8 cellular contexts compared by ENCODE assay signal in the genomic region with DNA sequence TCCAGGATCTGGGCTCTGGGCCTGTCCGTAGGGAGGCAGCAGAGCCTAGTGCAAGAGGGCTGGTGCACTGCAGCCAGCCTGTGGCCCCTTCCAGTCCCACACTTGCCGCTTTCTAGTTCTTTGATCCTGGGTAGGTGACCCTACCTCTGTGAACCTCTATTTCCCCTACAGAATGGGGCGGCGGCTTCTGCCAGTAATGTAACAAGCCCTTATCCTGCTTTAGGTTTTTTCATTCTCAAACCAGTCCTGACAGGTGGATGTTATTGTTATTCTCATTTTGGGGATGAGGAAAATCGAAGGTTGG. TPM values are rescaled to one million over a fixed set of nuclear protein-coding genes. Genes with fewer than 3 reads are reported as not detected.
A peak's percentile ranks its signal among the peaks of the same experiment; 100 is the strongest.
DNase-seq lines count a peak whose midpoint lies in the region; ATAC-seq, FAIRE-seq and TF ChIP-seq lines count a peak whose summit lies in the region.

No MANE protein-coding gene starts in this region.

- intact Hi-C loops in HepG2 (cut with micrococcal nuclease; ENCODE audit: unreplicated experiment): no loop called here
- intact Hi-C loops in posterior vena cava (cut with DNase I): loop anchor here in 1 of 2 donors (10.0 kb wide), 1 partner anchor 51 kb away; no protein-coding TSS in a partner anchor

- H2AFZ ChIP-seq in HepG2 (ENCODE audit: low read length): no peak overlapping the region

- no peak for TF ChIP-seq CTCF in GM06990 (IDR thresholded peaks at IDR 0.05; ENCODE audit: insufficient read depth, low read length, poor library complexity, severe bottlenecking)
- peak; percentile 27 for TF ChIP-seq CTCF in astrocyte of the cerebellum (IDR thresholded peaks at IDR 0.05; ENCODE audit: low read depth, low read length, missing control alignments)
- TF ChIP-seq CTCF in HepG2 (CRISPR knock-in tag; IDR thresholded peaks at IDR 0.05): peak; percentile 72
- TF ChIP-seq CTCF in tibial nerve (IDR thresholded peaks at IDR 0.05): no peak

- TF ChIP-seq POLR2A in HepG2 (IDR thresholded peaks at IDR 0.05; ENCODE audit: insufficient read depth in 1 of 2, low read depth in 2 of 2, low read length in 2 of 2) (no peak), tibial nerve (IDR thresholded peaks at IDR 0.05) (no peak)

- H3K9me3 ChIP-seq in HepG2 (ENCODE audit: low read length) (no peaks in the 10 kb centered on the region), tibial nerve (no peaks in the 10 kb centered on the region)

- H4K20me1 ChIP-seq in HepG2 (ENCODE audit: insufficient read depth, low read length): peaks cover 11% of the 10 kb centered on the region

- H3K4me3 ChIP-seq in GM06990 (replicated peaks; ENCODE audit: low read depth, low read length) (peak overlapping the region; percentile 78), astrocyte of the cerebellum (ENCODE audit: low read depth, low read length) (peak overlapping the region; percentile 92), HepG2 (replicated peaks in 1 of 3; ENCODE audit: insufficient read depth in 1 of 3, low read depth in 2 of 3, low read length in 3 of 3) (peak overlapping the region; percentile 78 to 95 (median 79)), tibial nerve (peak overlapping the region; percentile 73 to 98 (median 90))

- H3K27me3 ChIP-seq in GM06990 (replicated peaks; ENCODE audit: control insufficient read depth, insufficient read depth, low read length) (no peaks in the 10 kb centered on the region), HepG2 (ENCODE audit: control insufficient read depth in 1 of 2, insufficient read depth in 2 of 2, low read length in 2 of 2) (no peaks in the 10 kb centered on the region), tibial nerve (no peaks in the 10 kb centered on the region)

- DNase-seq in GM06990 (ENCODE audit: extremely low read depth, insufficient read length) (no peak), astrocyte of the cerebellum (ENCODE audit: low read depth) (no peak), HepG2 (ENCODE audit: low spot score) (peak; percentile 45), tibial nerve (ENCODE audit: low spot score in 2 of 2) (no peak), iPS-NIHi11 (ENCODE audit: low spot score) (no peak), posterior vena cava (ENCODE audit: low spot score) (no peak)
- DNase-seq in central memory CD4-positive, alpha-beta T cell: no peak

- in situ Hi-C loops in astrocyte of the cerebellum (cut with HindIII; ENCODE audit: low sequenced_read_pairs) (no loop called here), HepG2 (cut with HindIII; ENCODE audit: extremely low pct_ligation_motif_present, low pct_unique_long_range_greater_than_20kb) (no loop called here)

- CTCF ChIA-PET in HepG2 (lab: Yijun Ruan, JAX; ENCODE audit: low intra/inter-chr PET ratio, low total read pairs): no interaction called here

- POLR2A ChIA-PET in HepG2 (lab: Yijun Ruan, JAX): interaction anchor here (1.8 to 2.6 kb wide), 2 partner anchors 10 to 27 kb away, joined by 9 to 14 read pairs; a partner anchor contains a TSS

- TF ChIP-seq EP300 in HepG2 (IDR thresholded peaks at IDR 0.05; ENCODE audit: low read depth in 2 of 2, low read length in 2 of 2) (no peak), HepG2 (CRISPR knock-in tag; IDR thresholded peaks at IDR 0.05; ENCODE audit: borderline replicate concordance) (no peak), tibial nerve (IDR thresholded peaks at IDR 0.05) (no peak)

- TF ChIP-seq RAD21 in HepG2 (CRISPR knock-in tag; IDR thresholded peaks at IDR 0.05): peak; percentile 19; the same call in 1 of the 2 replicates

- 11% methylated on average over 4 of the region's 5 CpGs for WGBS in HepG2 (ENCODE audit: low lambda C conversion rate)
- WGBS in tibial nerve, 2 donors: 33 to 42% methylated on average over 4 to 5 of the region's 5 CpGs

- H3K27ac ChIP-seq in HepG2 (ENCODE audit: extremely low read length, insufficient read depth, low read length) (peak overlapping the region; percentile 80), tibial nerve (peak overlapping the region; percentile 77 to 94 (median 88))

- BruUV-seq in HepG2 (replicated peaks; lab: Mats Ljungman, UMichigan): no TSS peak

- peaks cover 46% of the 10 kb centered on the region for H3K4me1 ChIP-seq in HepG2 (ENCODE audit: insufficient read depth, low read length)
- peaks cover 0 to 34% (median 12%) of the 10 kb centered on the region in 4 donors for H3K4me1 ChIP-seq in tibial nerve

- peaks cover 18% of the 10 kb centered on the region for H3K79me2 ChIP-seq in HepG2 (ENCODE audit: insufficient read depth, low read length)

- H3K36me3 ChIP-seq in GM06990 (ENCODE audit: control insufficient read depth, insufficient read depth, low read length): peaks cover 9% of the 10 kb centered on the region
- peaks cover 8 to 13% of the 10 kb centered on the region in 2 experiments; a peak in 3 of 5 replicates for H3K36me3 ChIP-seq in HepG2 (replicated peaks in 1 of 2; ENCODE audit: control insufficient read depth in 1 of 2, insufficient read depth in 2 of 2, low read length in 2 of 2)
- H3K36me3 ChIP-seq in tibial nerve: peaks cover 0 to 27% (median 7%) of the 10 kb centered on the region in 3 donors

- peak overlapping the region; percentile 89 for H3K9ac ChIP-seq in HepG2 (ENCODE audit: insufficient read depth, low read depth, low read length)

- ATAC-seq in HG03108 (IDR thresholded peaks at IDR 0.05; ENCODE audit: unreplicated experiment) (peak; percentile 10), HepG2 (peak; percentile 56)

- peak overlapping the region; percentile 79 for H3K4me2 ChIP-seq in HepG2 (ENCODE audit: low read depth, low read length)

- FAIRE-seq in HepG2 (lab: Jason Lieb, UNC): no peak

RNA-seq across cellular contexts. Expression of a gene that starts 0.7 kb away (rescaled TPM):
- 10.3 and 19.5 TPM in 2 replicates for total RNA-seq in HepG2 (2016; rRNA removed; fragmentation: Illumina TruSeq; extraction: Trizol)
- 6.9 and 8.8 TPM in 2 replicates for total RNA-seq in HepG2 (2016; cell fraction: cytosol; rRNA removed; fragmentation: Illumina TruSeq; extraction: Trizol; ENCODE audit: low read depth)
- 8.9 and 20.8 TPM in 2 replicates for total RNA-seq in HepG2 (2016; cell fraction: insoluble cytoplasmic fraction; rRNA removed; fragmentation: Illumina TruSeq; extraction: Trizol)
- 6.0 TPM in 2 replicates for total RNA-seq in HepG2 (2016; cell fraction: membrane; rRNA removed; fragmentation: Illumina TruSeq; extraction: Trizol)
- 24.2 and 28.6 TPM in 2 replicates for total RNA-seq in HepG2 (2016; cell fraction: nucleus; rRNA removed; fragmentation: Illumina TruSeq; extraction: Trizol)
- 13.8 and 17.2 TPM in 2 replicates for polyA plus RNA-seq in HepG2 (2011; rRNA removed)
- 6.1 and 10.8 TPM in 2 replicates for polyA plus RNA-seq in HepG2 (2011; cell fraction: cytosol; rRNA removed)
- polyA plus RNA-seq in HepG2 (2011; cell fraction: nucleus; rRNA removed): 151 and 202 TPM in 2 replicates
- 6.8 and 6.9 TPM in 2 replicates for polyA plus RNA-seq in HepG2 (2012)
- polyA plus RNA-seq in HepG2 (2016; cell fraction: cytosol; fragmentation: Illumina TruSeq; extraction: Trizol; ENCODE audit: low read depth): 3.5 and 3.6 TPM in 2 replicates
- polyA plus RNA-seq in HepG2 (2016; cell fraction: insoluble cytoplasmic fraction; fragmentation: Illumina TruSeq; extraction: Trizol; ENCODE audit: low read depth): 8.4 and 9.9 TPM in 2 replicates
- 4.8 and 5.0 TPM in 2 replicates for polyA plus RNA-seq in HepG2 (2016; cell fraction: membrane; fragmentation: Illumina TruSeq; extraction: Trizol; ENCODE audit: low read depth)
- polyA plus RNA-seq in HepG2 (2016; cell fraction: nucleus; fragmentation: Illumina TruSeq; extraction: Trizol; ENCODE audit: insufficient read depth, low read depth): 55.1 and 57.6 TPM in 2 replicates
- polyA minus RNA-seq in HepG2 (2011; rRNA and poly(A)+ RNA removed; ENCODE audit: low replicate concordance): 14.4 and 15.9 TPM in 2 replicates
- 6.6 and 9.1 TPM in 2 replicates for polyA minus RNA-seq in HepG2 (2011; cell fraction: cytosol; rRNA and poly(A)+ RNA removed)
- 18.3 and 20.5 TPM in 2 replicates for polyA minus RNA-seq in HepG2 (2011; cell fraction: nucleus; rRNA and poly(A)+ RNA removed)
- 10 to 100 TPM; 30.6 to 60.6 (median 45.2) TPM for total RNA-seq in tibial nerve
- 10 to 100 TPM; 15.5 to 19.3 TPM for total RNA-seq in posterior vena cava

RNA-seq across cellular contexts. Expression of a gene that starts 9.5 kb away (rescaled TPM):
- total RNA-seq in HepG2 (2016; rRNA removed; fragmentation: Illumina TruSeq; extraction: Trizol) (15.6 and 18.3 TPM in 2 replicates), tibial nerve (10 to 100 TPM; 13.1 to 27.0 (median 23.2) TPM), posterior vena cava (1 to 10 TPM; 7.2 to 8.4 TPM)
- total RNA-seq in HepG2 (2016; cell fraction: cytosol; rRNA removed; fragmentation: Illumina TruSeq; extraction: Trizol; ENCODE audit: low read depth): 17.4 and 22.1 TPM in 2 replicates
- 14.6 and 17.3 TPM in 2 replicates for total RNA-seq in HepG2 (2016; cell fraction: insoluble cytoplasmic fraction; rRNA removed; fragmentation: Illumina TruSeq; extraction: Trizol)
- total RNA-seq in HepG2 (2016; cell fraction: membrane; rRNA removed; fragmentation: Illumina TruSeq; extraction: Trizol): 19.3 and 24.3 TPM in 2 replicates
- 13.5 and 16.4 TPM in 2 replicates for total RNA-seq in HepG2 (2016; cell fraction: nucleus; rRNA removed; fragmentation: Illumina TruSeq; extraction: Trizol)
- 7.3 and 8.4 TPM in 2 replicates for polyA plus RNA-seq in HepG2 (2011; rRNA removed)
- polyA plus RNA-seq in HepG2 (2011; cell fraction: cytosol; rRNA removed): 4.2 and 9.0 TPM in 2 replicates
- polyA plus RNA-seq in HepG2 (2011; cell fraction: nucleus; rRNA removed): 26.9 and 29.4 TPM in 2 replicates
- polyA plus RNA-seq in HepG2 (2012): 5.8 and 6.7 TPM in 2 replicates
- 28.2 and 33.1 TPM in 2 replicates for polyA plus RNA-seq in HepG2 (2016; cell fraction: cytosol; fragmentation: Illumina TruSeq; extraction: Trizol; ENCODE audit: low read depth)
- polyA plus RNA-seq in HepG2 (2016; cell fraction: insoluble cytoplasmic fraction; fragmentation: Illumina TruSeq; extraction: Trizol; ENCODE audit: low read depth): 21.0 and 21.9 TPM in 2 replicates
- 24.1 and 25.1 TPM in 2 replicates for polyA plus RNA-seq in HepG2 (2016; cell fraction: membrane; fragmentation: Illumina TruSeq; extraction: Trizol; ENCODE audit: low read depth)
- polyA plus RNA-seq in HepG2 (2016; cell fraction: nucleus; fragmentation: Illumina TruSeq; extraction: Trizol; ENCODE audit: insufficient read depth, low read depth): 37.7 and 42.5 TPM in 2 replicates
- 7.8 and 25.3 TPM in 2 replicates for polyA minus RNA-seq in HepG2 (2011; rRNA and poly(A)+ RNA removed; ENCODE audit: low replicate concordance)
- polyA minus RNA-seq in HepG2 (2011; cell fraction: cytosol; rRNA and poly(A)+ RNA removed): 3.1 and 4.7 TPM in 2 replicates
- polyA minus RNA-seq in HepG2 (2011; cell fraction: nucleus; rRNA and poly(A)+ RNA removed): 6.1 and 8.8 TPM in 2 replicates

RNA-seq across cellular contexts. Expression of a gene that starts 12.1 kb away (rescaled TPM):
- total RNA-seq in HepG2 (2016; rRNA removed; fragmentation: Illumina TruSeq; extraction: Trizol) (0.11 and 0.44 TPM in 2 replicates), tibial nerve (1 to 10 TPM in 1 of 4 donors, under 1 TPM in 3; 0.39 to 5.4 (median 0.64) TPM), posterior vena cava (under 1 TPM in 1 of 2 donors, not detected in 1; 0.19 TPM)
- 0.18 and 0.30 TPM in 2 replicates for total RNA-seq in HepG2 (2016; cell fraction: cytosol; rRNA removed; fragmentation: Illumina TruSeq; extraction: Trizol; ENCODE audit: low read depth)
- total RNA-seq in HepG2 (2016; cell fraction: insoluble cytoplasmic fraction; rRNA removed; fragmentation: Illumina TruSeq; extraction: Trizol): 0.45 TPM in 1 of 2 replicates, not detected in the other
- total RNA-seq in HepG2 (2016; cell fraction: membrane; rRNA removed; fragmentation: Illumina TruSeq; extraction: Trizol): 0.09 and 0.24 TPM in 2 replicates
- 0.65 and 0.85 TPM in 2 replicates for total RNA-seq in HepG2 (2016; cell fraction: nucleus; rRNA removed; fragmentation: Illumina TruSeq; extraction: Trizol)
- 0.50 and 1.2 TPM in 2 replicates for polyA plus RNA-seq in HepG2 (2011; rRNA removed)
- polyA plus RNA-seq in HepG2 (2011; cell fraction: cytosol; rRNA removed): 0.12 and 0.42 TPM in 2 replicates
- 11.0 and 14.4 TPM in 2 replicates for polyA plus RNA-seq in HepG2 (2011; cell fraction: nucleus; rRNA removed)
- 0.50 and 0.95 TPM in 2 replicates for polyA plus RNA-seq in HepG2 (2012)
- polyA plus RNA-seq in HepG2 (2016; cell fraction: cytosol; fragmentation: Illumina TruSeq; extraction: Trizol; ENCODE audit: low read depth): 0.25 and 0.43 TPM in 2 replicates
- not detected in 2 replicates for polyA plus RNA-seq in HepG2 (2016; cell fraction: insoluble cytoplasmic fraction; fragmentation: Illumina TruSeq; extraction: Trizol; ENCODE audit: low read depth)
- polyA plus RNA-seq in HepG2 (2016; cell fraction: membrane; fragmentation: Illumina TruSeq; extraction: Trizol; ENCODE audit: low read depth): 0.29 and 0.42 TPM in 2 replicates
- 1.3 and 2.4 TPM in 2 replicates for polyA plus RNA-seq in HepG2 (2016; cell fraction: nucleus; fragmentation: Illumina TruSeq; extraction: Trizol; ENCODE audit: insufficient read depth, low read depth)
- polyA minus RNA-seq in HepG2 (2011; rRNA and poly(A)+ RNA removed; ENCODE audit: low replicate concordance): 0.52 and 1.6 TPM in 2 replicates
- not detected in 2 replicates for polyA minus RNA-seq in HepG2 (2011; cell fraction: cytosol; rRNA and poly(A)+ RNA removed)
- 1.4 and 2.4 TPM in 2 replicates for polyA minus RNA-seq in HepG2 (2011; cell fraction: nucleus; rRNA and poly(A)+ RNA removed)

RNA-seq across cellular contexts. Expression of a gene that starts 13.5 kb away (rescaled TPM):
- total RNA-seq in HepG2 (2016; rRNA removed; fragmentation: Illumina TruSeq; extraction: Trizol) (1.7 and 5.8 TPM in 2 replicates), tibial nerve (100 to 1,000 TPM in 1 of 4 donors, 10 to 100 TPM in 3; 19.8 to 203 (median 24.4) TPM), posterior vena cava (1 to 10 TPM; 2.1 to 2.6 TPM)
- total RNA-seq in HepG2 (2016; cell fraction: cytosol; rRNA removed; fragmentation: Illumina TruSeq; extraction: Trizol; ENCODE audit: low read depth): 2.2 and 3.3 TPM in 2 replicates
- total RNA-seq in HepG2 (2016; cell fraction: insoluble cytoplasmic fraction; rRNA removed; fragmentation: Illumina TruSeq; extraction: Trizol): 1.6 and 6.3 TPM in 2 replicates
- total RNA-seq in HepG2 (2016; cell fraction: membrane; rRNA removed; fragmentation: Illumina TruSeq; extraction: Trizol): 1.4 and 2.7 TPM in 2 replicates
- total RNA-seq in HepG2 (2016; cell fraction: nucleus; rRNA removed; fragmentation: Illumina TruSeq; extraction: Trizol): 5.3 and 6.8 TPM in 2 replicates
- 1.6 and 2.0 TPM in 2 replicates for polyA plus RNA-seq in HepG2 (2011; rRNA removed)
- 0.71 and 1.3 TPM in 2 replicates for polyA plus RNA-seq in HepG2 (2011; cell fraction: cytosol; rRNA removed)
- 20.0 and 26.3 TPM in 2 replicates for polyA plus RNA-seq in HepG2 (2011; cell fraction: nucleus; rRNA removed)
- 3.3 and 5.8 TPM in 2 replicates for polyA plus RNA-seq in HepG2 (2012)
- 1.9 and 3.4 TPM in 2 replicates for polyA plus RNA-seq in HepG2 (2016; cell fraction: cytosol; fragmentation: Illumina TruSeq; extraction: Trizol; ENCODE audit: low read depth)
- 1.3 and 2.2 TPM in 2 replicates for polyA plus RNA-seq in HepG2 (2016; cell fraction: insoluble cytoplasmic fraction; fragmentation: Illumina TruSeq; extraction: Trizol; ENCODE audit: low read depth)
- 0.97 and 1.2 TPM in 2 replicates for polyA plus RNA-seq in HepG2 (2016; cell fraction: membrane; fragmentation: Illumina TruSeq; extraction: Trizol; ENCODE audit: low read depth)
- polyA plus RNA-seq in HepG2 (2016; cell fraction: nucleus; fragmentation: Illumina TruSeq; extraction: Trizol; ENCODE audit: insufficient read depth, low read depth): 15.3 and 20.5 TPM in 2 replicates
- 0.72 and 4.8 TPM in 2 replicates for polyA minus RNA-seq in HepG2 (2011; rRNA and poly(A)+ RNA removed; ENCODE audit: low replicate concordance)
- polyA minus RNA-seq in HepG2 (2011; cell fraction: cytosol; rRNA and poly(A)+ RNA removed): 3.1 TPM in 1 of 2 replicates, not detected in the other
- polyA minus RNA-seq in HepG2 (2011; cell fraction: nucleus; rRNA and poly(A)+ RNA removed): 3.1 and 8.0 TPM in 2 replicates

RNA-seq across cellular contexts. Expression of a gene that starts 18.9 kb away (rescaled TPM):
- total RNA-seq in HepG2 (2016; rRNA removed; fragmentation: Illumina TruSeq; extraction: Trizol) (25.2 and 30.8 TPM in 2 replicates), tibial nerve (10 to 100 TPM; 28.8 to 73.8 (median 43.8) TPM), posterior vena cava (10 to 100 TPM; 16.6 to 21.4 TPM)
- 66.8 and 68.3 TPM in 2 replicates for total RNA-seq in HepG2 (2016; cell fraction: cytosol; rRNA removed; fragmentation: Illumina TruSeq; extraction: Trizol; ENCODE audit: low read depth)
- total RNA-seq in HepG2 (2016; cell fraction: insoluble cytoplasmic fraction; rRNA removed; fragmentation: Illumina TruSeq; extraction: Trizol): 24.8 and 34.9 TPM in 2 replicates
- total RNA-seq in HepG2 (2016; cell fraction: membrane; rRNA removed; fragmentation: Illumina TruSeq; extraction: Trizol): 73.3 and 82.0 TPM in 2 replicates
- 20.0 and 20.9 TPM in 2 replicates for total RNA-seq in HepG2 (2016; cell fraction: nucleus; rRNA removed; fragmentation: Illumina TruSeq; extraction: Trizol)
- 70.9 and 72.7 TPM in 2 replicates for polyA plus RNA-seq in HepG2 (2011; rRNA removed)
- polyA plus RNA-seq in HepG2 (2011; cell fraction: cytosol; rRNA removed): 88.3 and 159 TPM in 2 replicates
- polyA plus RNA-seq in HepG2 (2011; cell fraction: nucleus; rRNA removed): 109 and 133 TPM in 2 replicates
- 26.5 and 34.3 TPM in 2 replicates for polyA plus RNA-seq in HepG2 (2012)
- polyA plus RNA-seq in HepG2 (2016; cell fraction: cytosol; fragmentation: Illumina TruSeq; extraction: Trizol; ENCODE audit: low read depth): 136 and 139 TPM in 2 replicates
- polyA plus RNA-seq in HepG2 (2016; cell fraction: insoluble cytoplasmic fraction; fragmentation: Illumina TruSeq; extraction: Trizol; ENCODE audit: low read depth): 45.5 and 48.4 TPM in 2 replicates
- polyA plus RNA-seq in HepG2 (2016; cell fraction: membrane; fragmentation: Illumina TruSeq; extraction: Trizol; ENCODE audit: low read depth): 121 and 123 TPM in 2 replicates
- 52.7 and 57.3 TPM in 2 replicates for polyA plus RNA-seq in HepG2 (2016; cell fraction: nucleus; fragmentation: Illumina TruSeq; extraction: Trizol; ENCODE audit: insufficient read depth, low read depth)
- 111 and 121 TPM in 2 replicates for polyA minus RNA-seq in HepG2 (2011; rRNA and poly(A)+ RNA removed; ENCODE audit: low replicate concordance)
- polyA minus RNA-seq in HepG2 (2011; cell fraction: cytosol; rRNA and poly(A)+ RNA removed): 30.5 and 31.0 TPM in 2 replicates
- 41.5 and 46.5 TPM in 2 replicates for polyA minus RNA-seq in HepG2 (2011; cell fraction: nucleus; rRNA and poly(A)+ RNA removed)

Comparison
In these comparisons a context has a peak if more than half of its experiments do, and no peak if none do; other contexts are left out.
1. CTCF ChIP-seq: peak in astrocyte of the cerebellum (single experiment) and HepG2 (single experiment); none in GM06990 (single experiment) and tibial nerve (0 of 5).
2. Peak in every context shown above with its lines, with median percentiles within 50 percentile points of each other: H3K4me3 ChIP-seq.